In the genomic region with DNA sequence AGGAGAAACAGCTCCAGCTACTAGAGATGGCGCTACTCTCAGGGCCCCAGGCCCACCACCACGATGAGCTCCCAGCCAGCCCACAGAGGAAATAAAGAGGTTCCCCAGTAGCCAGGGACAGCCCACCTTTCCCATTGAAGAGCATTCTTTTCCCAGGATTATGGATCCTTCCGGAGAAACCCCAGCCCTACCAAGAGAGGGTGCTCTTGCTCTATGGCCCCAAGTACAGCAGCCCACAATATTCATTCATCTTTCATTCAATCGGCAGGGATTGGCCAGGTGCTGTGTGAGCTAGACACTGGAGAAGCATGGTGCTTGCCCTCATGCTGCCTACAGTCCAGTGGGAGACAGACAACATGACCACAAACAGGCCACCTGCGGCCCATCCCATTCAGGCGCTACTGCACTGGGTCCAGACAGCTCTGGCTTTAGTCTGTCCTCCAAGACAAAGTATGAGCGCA, we compare ENCODE assay signal across 1 cellular context.
A peak's percentile ranks its signal among the peaks of the same experiment; 100 is the strongest.
TF ChIP-seq lines count a peak whose summit lies in the region.

No MANE protein-coding gene starts in this region.

TF ChIP-seq in H1, 55 proteins besides CTCF, POLR2A, EP300 and RAD21:
- TF ChIP-seq RNF2 (IDR thresholded peaks at IDR 0.05; ENCODE audit: borderline replicate concordance, low read depth, low read length, missing control alignments, poor library complexity, severe bottlenecking): no peak
- TF ChIP-seq USF2 (IDR thresholded peaks at IDR 0.05; ENCODE audit: low read length): peak; percentile 29; the same call in 1 of the 2 replicates
